Comparison of ENCODE assay signal across 27 cellular contexts in genomic region chr11:105793092-105793491, GRCh38.
"Had no signal": no experiment of that assay in that cellular context is flagged by ENCODE, and none has a peak within 500 bp of the region (broad histone marks: within the 10 kb centered on the region; RNA-seq: fewer than 3 reads in every experiment).

No MANE protein-coding gene starts in this region.

- H3K4me1 ChIP-seq: stomach, suprapubic skin, testis, thyroid gland, tibial artery, tibial nerve, transverse colon, upper lobe of left lung, upper lobe of right lung, uterus, vagina had no signal

- H3K27ac ChIP-seq: stomach, suprapubic skin, testis, thoracic aorta, thyroid gland, tibial artery, tibial nerve, transverse colon, upper lobe of left lung, upper lobe of right lung, uterus, vagina had no signal

- H3K36me3 Mint-ChIP-seq: stimulated activated effector memory CD8-positive, alpha-beta T cell treated with anti-CD3 and anti-CD28 coated beads, Interleukin-12 subunit alpha, Interleukin-12 subunit beta, amount 100 ng/mL, for 72 hours; stimulated activated memory B cell treated with anti-CD40 and anti-IgM and Interleukin-4, amounts not matched to agents 10 μg/mL and 1 μg/mL and 100 μg/mL, for 72 hours; type B pancreatic cell had no signal

- H3K9me3 Mint-ChIP-seq: stimulated activated effector memory CD8-positive, alpha-beta T cell treated with anti-CD3 and anti-CD28 coated beads, Interleukin-12 subunit alpha, Interleukin-12 subunit beta, amount 100 ng/mL, for 72 hours; stimulated activated memory B cell treated with anti-CD40 and anti-IgM and Interleukin-4, amounts not matched to agents 10 μg/mL and 1 μg/mL and 100 μg/mL, for 72 hours; stimulated activated naive CD8-positive, alpha-beta T cell treated with anti-CD3 and anti-CD28 coated beads, Interleukin-15, amount 100 ng/mL, for 72 hours; stimulated activated naive CD8-positive, alpha-beta T cell treated with anti-CD3 and anti-CD28 coated beads, Interleukin-15, Interleukin-2, amounts not matched to agents 100 ng/mL and 50 ng/mL, for 24 hours had no signal

- H3K4me1 Mint-ChIP-seq: stimulated activated effector memory CD8-positive, alpha-beta T cell treated with anti-CD3 and anti-CD28 coated beads, Interleukin-12 subunit alpha, Interleukin-12 subunit beta, amount 100 ng/mL, for 72 hours; stimulated activated memory B cell treated with anti-CD40 and anti-IgM and Interleukin-4, amounts not matched to agents 10 μg/mL and 1 μg/mL and 100 μg/mL, for 72 hours; stimulated activated naive CD8-positive, alpha-beta T cell treated with anti-CD3 and anti-CD28 coated beads, Interleukin-15, amount 100 ng/mL, for 72 hours had no signal

- DNase-seq: stimulated activated CD4-positive, alpha-beta T cell treated with anti-CD3 and anti-CD28 coated beads, Interleukin-2, amount 100 ng/mL, for 48 hours; stimulated activated CD4-positive, alpha-beta T cell treated with anti-CD3 and anti-CD28 coated beads, Interleukin-4, amount 100 ng/mL, for 1 hour; stimulated activated CD4-positive, alpha-beta T cell treated with anti-CD3 and anti-CD28 coated beads, Interleukin-4, amount 100 ng/mL, for 24 hours; stimulated activated CD4-positive, alpha-beta T cell treated with anti-CD3 and anti-CD28 coated beads, Interleukin-4, amount 100 ng/mL, for 4 hours; stimulated activated CD8-positive, alpha-beta memory T cell treated with anti-CD3 and anti-CD28 coated beads, Interleukin-4, amount 100 ng/mL, for 48 hours; stimulated activated naive CD4-positive, alpha-beta T cell; stimulated activated naive CD4-positive, alpha-beta T cell treated with Interleukin-2 at 50 U/mL for 16 hours; stimulated activated naive CD8-positive, alpha-beta T cell treated with anti-CD3 and anti-CD28 coated beads, Interleukin-15, amount 100 ng/mL, for 72 hours; stimulated activated naive CD8-positive, alpha-beta T cell treated with anti-CD3 and anti-CD28 coated beads, Interleukin-15, Interleukin-2, amounts not matched to agents 100 U/mL and 50 U/mL, for 24 hours; stomach; substantia nigra; testis; thyroid gland; tibial artery; transverse colon; trophoblast cell; upper lobe of left lung; upper lobe of right lung; uterus had no signal

- H3K36me3 ChIP-seq: stomach, suprapubic skin, thoracic aorta, thyroid gland, tibial artery, tibial nerve, transverse colon, upper lobe of left lung, upper lobe of right lung, uterus, vagina had no signal

- ATAC-seq: stimulated activated effector memory CD8-positive, alpha-beta T cell treated with anti-CD3 and anti-CD28 coated beads, Interleukin-12 subunit alpha, Interleukin-12 subunit beta, amount 100 ng/mL, for 72 hours; stimulated activated memory B cell treated with anti-CD40 and anti-IgM and Interleukin-4, amounts not matched to agents 10 μg/mL and 1 μg/mL and 100 μg/mL, for 72 hours; stimulated activated naive CD8-positive, alpha-beta T cell treated with anti-CD3 and anti-CD28 coated beads, Interleukin-15, amount 100 ng/mL, for 72 hours; stimulated activated naive CD8-positive, alpha-beta T cell treated with anti-CD3 and anti-CD28 coated beads, Interleukin-15, Interleukin-2, amounts not matched to agents 100 U/mL and 50 U/mL, for 24 hours; upper lobe of right lung had no signal

- H3K27ac Mint-ChIP-seq: stimulated activated effector memory CD8-positive, alpha-beta T cell treated with anti-CD3 and anti-CD28 coated beads, Interleukin-12 subunit alpha, Interleukin-12 subunit beta, amount 100 ng/mL, for 72 hours; stimulated activated memory B cell treated with anti-CD40 and anti-IgM and Interleukin-4, amounts not matched to agents 10 μg/mL and 1 μg/mL and 100 μg/mL, for 72 hours; stimulated activated naive CD8-positive, alpha-beta T cell treated with anti-CD3 and anti-CD28 coated beads, Interleukin-15, amount 100 ng/mL, for 72 hours; stimulated activated naive CD8-positive, alpha-beta T cell treated with anti-CD3 and anti-CD28 coated beads, Interleukin-15, Interleukin-2, amounts not matched to agents 100 ng/mL and 50 ng/mL, for 24 hours; type B pancreatic cell had no signal

- H3K4me3 Mint-ChIP-seq: stimulated activated effector memory CD8-positive, alpha-beta T cell treated with anti-CD3 and anti-CD28 coated beads, Interleukin-12 subunit alpha, Interleukin-12 subunit beta, amount 100 ng/mL, for 72 hours; stimulated activated memory B cell treated with anti-CD40 and anti-IgM and Interleukin-4, amounts not matched to agents 10 μg/mL and 1 μg/mL and 100 μg/mL, for 72 hours; stimulated activated naive CD8-positive, alpha-beta T cell treated with anti-CD3 and anti-CD28 coated beads, Interleukin-15, amount 100 ng/mL, for 72 hours; stimulated activated naive CD8-positive, alpha-beta T cell treated with anti-CD3 and anti-CD28 coated beads, Interleukin-15, Interleukin-2, amounts not matched to agents 100 ng/mL and 50 ng/mL, for 24 hours; type B pancreatic cell had no signal

- H3K27me3 Mint-ChIP-seq: stimulated activated memory B cell treated with anti-CD40 and anti-IgM and Interleukin-4, amounts not matched to agents 10 μg/mL and 1 μg/mL and 100 μg/mL, for 72 hours; stimulated activated naive CD8-positive, alpha-beta T cell treated with anti-CD3 and anti-CD28 coated beads, Interleukin-15, amount 100 ng/mL, for 72 hours; stimulated activated naive CD8-positive, alpha-beta T cell treated with anti-CD3 and anti-CD28 coated beads, Interleukin-15, Interleukin-2, amounts not matched to agents 100 ng/mL and 50 ng/mL, for 24 hours; type B pancreatic cell had no signal

- H3K27me3 ChIP-seq: stomach, suprapubic skin, testis, thyroid gland, tibial artery, tibial nerve, transverse colon, upper lobe of left lung, upper lobe of right lung, uterus, vagina had no signal

- H3K9me3 ChIP-seq: stomach, suprapubic skin, testis, thoracic aorta, thyroid gland, tibial artery, tibial nerve, transverse colon, upper lobe of left lung, upper lobe of right lung, uterus, vagina had no signal

- H3K4me3 ChIP-seq: stomach, suprapubic skin, testis, thoracic aorta, thyroid gland, tibial artery, tibial nerve, transverse colon, upper lobe of left lung, upper lobe of right lung, uterus, vagina had no signal
